1 cellular context compared by ENCODE assay signal in genomic region chr5:88226881-88227450, GRCh38.
TF ChIP-seq lines count a peak whose summit lies in the region.

No MANE protein-coding gene starts in this region.

TF ChIP-seq in HepG2, 621 proteins besides CTCF, POLR2A, EP300 and RAD21 (continued from another document):
- TF ChIP-seq, protein P1, sequence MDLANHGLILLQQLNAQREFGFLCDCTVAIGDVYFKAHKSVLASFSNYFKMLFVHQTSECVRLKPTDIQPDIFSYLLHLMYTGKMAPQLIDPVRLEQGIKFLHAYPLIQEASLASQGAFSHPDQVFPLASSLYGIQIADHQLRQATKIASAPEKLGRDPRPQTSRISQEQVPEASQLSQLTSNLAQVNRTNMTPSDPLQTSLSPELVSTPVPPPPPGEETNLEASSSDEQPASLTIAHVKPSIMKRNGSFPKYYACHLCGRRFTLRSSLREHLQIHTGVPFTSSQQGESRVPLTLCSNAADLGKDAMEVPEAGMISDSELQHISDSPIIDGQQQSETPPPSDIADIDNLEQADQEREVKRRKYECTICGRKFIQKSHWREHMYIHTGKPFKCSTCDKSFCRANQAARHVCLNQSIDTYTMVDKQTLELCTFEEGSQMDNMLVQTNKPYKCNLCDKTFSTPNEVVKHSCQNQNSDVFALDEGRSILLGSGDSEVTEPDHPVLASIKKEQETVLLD (CRISPR knock-in tag; IDR thresholded peaks at IDR 0.05; ENCODE audit: low read depth): no peak
- TF ChIP-seq CENPBD1 (CRISPR knock-in tag; IDR thresholded peaks at IDR 0.05; ENCODE audit: borderline replicate concordance, low read depth): no peak
